ENCODE assay signal across 19 cellular contexts in the genomic region with DNA sequence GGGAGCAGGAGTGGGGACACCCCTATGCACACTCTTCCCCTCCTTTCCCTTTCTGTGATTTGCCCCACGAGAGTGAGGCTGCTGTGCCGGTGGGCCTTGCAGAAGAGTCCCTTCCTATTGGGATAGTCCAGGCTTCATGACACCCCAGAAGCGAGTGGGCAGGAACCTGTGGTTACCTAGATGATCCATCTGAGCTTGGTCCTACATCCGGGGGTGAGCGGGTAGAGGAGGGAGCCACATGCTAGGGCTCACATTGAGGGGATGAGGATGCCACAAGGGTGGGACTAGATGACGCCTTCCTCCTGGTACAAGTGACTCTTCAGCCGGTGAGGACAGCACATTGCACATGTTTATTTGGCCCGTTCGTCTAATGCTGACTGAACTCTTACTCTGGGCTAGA. TPM values are rescaled to one million over a fixed set of nuclear protein-coding genes. Genes with fewer than 3 reads are reported as not detected.
DNase-seq lines count a peak whose midpoint lies in the region; ATAC-seq, FAIRE-seq and TF ChIP-seq lines count a peak whose summit lies in the region.
"Had no signal": no experiment of that assay in that cellular context is flagged by ENCODE, and none has a peak within 500 bp of the region (broad histone marks: within the 10 kb centered on the region; RNA-seq: fewer than 3 reads in every experiment).

No MANE protein-coding gene starts in this region.

- DNase-seq in activated CD8-positive, alpha-beta memory T cell treated with anti-CD3 and anti-CD28 coated beads, Interleukin-2, amount 50 U/mL, for 48 hours: peak; percentile 30
- no peak for DNase-seq in activated CD8-positive, alpha-beta memory T cell treated with anti-CD3 and anti-CD28 coated beads, Interleukin-2, amount 10 ng/mL, durations not matched to agents 7 days and 5 days
- DNase-seq in bronchial epithelial cell (ENCODE audit: low read depth) (no peak), neural progenitor cell (ENCODE audit: low spot score) (no peak), DMS53 (lab: John Stamatoyannopoulos, UW) (no peak), C1 segment of cervical spinal cord (lab: John Stamatoyannopoulos, UW) (no peak)
- no peak for DNase-seq in activated naive CD4-positive, alpha-beta T cell treated with anti-CD3 and anti-CD28 coated beads, Interleukin-2, amount 50 U/mL, for 16 hours
- DNase-seq: AML-193; CD4-positive, alpha-beta memory T cell; DMS153; DMS79 treated with DMSO at 0.1 percent for 48 hours; GF-D8; GOT3; H9 had no signal

- H3K27me3 Mint-ChIP-seq in activated CD8-positive, alpha-beta memory T cell treated with anti-CD3 and anti-CD28 coated beads, Interleukin-2, amount 10 ng/mL, durations not matched to agents 7 days and 5 days: peaks cover 24% of the 10 kb centered on the region
- peaks cover 6% of the 10 kb centered on the region for H3K27me3 Mint-ChIP-seq in neural progenitor cell (ENCODE audit: insufficient read depth, low read depth)

- no peak overlapping the region for H3K27ac Mint-ChIP-seq in activated CD8-positive, alpha-beta memory T cell treated with anti-CD3 and anti-CD28 coated beads, Interleukin-2, amount 10 ng/mL, durations not matched to agents 7 days and 5 days
- peak overlapping the region; percentile 35 for H3K27ac Mint-ChIP-seq in neural progenitor cell
- H3K27ac Mint-ChIP-seq: CD4-positive, alpha-beta memory T cell; H9 had no signal

- CTCF ChIA-PET in activated CD8-positive, alpha-beta memory T cell treated with anti-CD3 and anti-CD28 coated beads, Interleukin-2, amount 10 ng/mL, durations not matched to agents 7 days and 5 days (lab: Charles Lee): no interaction called here

- H3K27ac ChIP-seq in neural progenitor cell (no peak overlapping the region), skeletal muscle tissue (ENCODE audit: low read depth, low read length) (peak overlapping the region; percentile 66)
- H3K27ac ChIP-seq: 22Rv1, A549 had no signal

- H3K27me3 ChIP-seq in bronchial epithelial cell (ENCODE audit: control insufficient read depth, insufficient read depth, low read length) (no peaks in the 10 kb centered on the region), neural progenitor cell (no peaks in the 10 kb centered on the region), skeletal muscle tissue (ENCODE audit: control insufficient read depth in 3 of 3, insufficient read depth in 3 of 3, low read length in 3 of 3) (peaks cover 0 to 4% (median 0%) of the 10 kb centered on the region in 3 donors)

- TF ChIP-seq CTCF in bronchial epithelial cell (IDR thresholded peaks at IDR 0.05; ENCODE audit: insufficient read depth, low read length, severe bottlenecking): no peak
- no peak for TF ChIP-seq CTCF in neural progenitor cell (IDR thresholded peaks at IDR 0.05)

- H3K9me3 ChIP-seq in neural progenitor cell (ENCODE audit: low read depth): no peaks in the 10 kb centered on the region
- no peaks in the 10 kb centered on the region for H3K9me3 ChIP-seq in skeletal muscle tissue (ENCODE audit: control insufficient read depth in 3 of 3, low read length in 3 of 3)
- H3K9me3 ChIP-seq: A549 had no signal

- no peak overlapping the region for H3K4me3 Mint-ChIP-seq in activated CD8-positive, alpha-beta memory T cell treated with anti-CD3 and anti-CD28 coated beads, Interleukin-2, amount 10 ng/mL, durations not matched to agents 7 days and 5 days
- no peak overlapping the region for H3K4me3 Mint-ChIP-seq in neural progenitor cell
- H3K4me3 Mint-ChIP-seq: CD14-positive monocyte; CD4-positive, alpha-beta memory T cell; H9 had no signal

- H3K36me3 ChIP-seq in bronchial epithelial cell (ENCODE audit: control insufficient read depth, insufficient read depth, low read length): no peaks in the 10 kb centered on the region
- H3K36me3 ChIP-seq in neural progenitor cell: no peaks in the 10 kb centered on the region
- no peaks in the 10 kb centered on the region for H3K36me3 ChIP-seq in skeletal muscle tissue (ENCODE audit: control insufficient read depth in 3 of 3, insufficient read depth in 3 of 3, low read length in 3 of 3)

- no peak for ATAC-seq in activated CD8-positive, alpha-beta memory T cell treated with anti-CD3 and anti-CD28 coated beads, Interleukin-2, amount 10 ng/mL, durations not matched to agents 7 days and 5 days
- ATAC-seq: A549 had no signal

- no peaks in the 10 kb centered on the region for H3K79me2 ChIP-seq in neural progenitor cell (ENCODE audit: low read depth)

- H3K9ac ChIP-seq in neural progenitor cell: no peak overlapping the region
- no peak overlapping the region for H3K9ac ChIP-seq in skeletal muscle tissue (ENCODE audit: low read depth in 1 of 3, low read length in 3 of 3)

- H3F3A ChIP-seq in neural progenitor cell (ENCODE audit: low read depth): no peaks in the 10 kb centered on the region

- no peaks in the 10 kb centered on the region for H3K9me3 Mint-ChIP-seq in activated CD8-positive, alpha-beta memory T cell treated with anti-CD3 and anti-CD28 coated beads, Interleukin-2, amount 10 ng/mL, durations not matched to agents 7 days and 5 days (ENCODE audit: low read depth)
- H3K9me3 Mint-ChIP-seq in neural progenitor cell: no peaks in the 10 kb centered on the region
- H3K9me3 Mint-ChIP-seq: CD4-positive, alpha-beta memory T cell had no signal

- H3K4me2 ChIP-seq in neural progenitor cell: no peak overlapping the region
- H3K4me2 ChIP-seq: A549 had no signal

- H4K20me1 ChIP-seq in neural progenitor cell (ENCODE audit: low read depth): no peaks in the 10 kb centered on the region

- no peaks in the 10 kb centered on the region for H3K36me3 Mint-ChIP-seq in activated CD8-positive, alpha-beta memory T cell treated with anti-CD3 and anti-CD28 coated beads, Interleukin-2, amount 10 ng/mL, durations not matched to agents 7 days and 5 days
- H3K36me3 Mint-ChIP-seq in neural progenitor cell: no peaks in the 10 kb centered on the region
- H3K36me3 Mint-ChIP-seq: CD14-positive monocyte; CD4-positive, alpha-beta memory T cell had no signal

- no peaks in the 10 kb centered on the region for H3K4me1 Mint-ChIP-seq in activated CD8-positive, alpha-beta memory T cell treated with anti-CD3 and anti-CD28 coated beads, Interleukin-2, amount 10 ng/mL, durations not matched to agents 7 days and 5 days
- no peaks in the 10 kb centered on the region for H3K4me1 Mint-ChIP-seq in neural progenitor cell
- H3K4me1 Mint-ChIP-seq: CD4-positive, alpha-beta memory T cell had no signal

- H2AFZ ChIP-seq in neural progenitor cell (replicated peaks): no peak overlapping the region

- peak; percentile 84 for FAIRE-seq in bronchial epithelial cell (lab: Jason Lieb, UNC)
- FAIRE-seq: A549, HTR-8/SVneo had no signal

- no peak overlapping the region for H3K4me3 ChIP-seq in bronchial epithelial cell (ENCODE audit: low read depth, low read length)
- no peak overlapping the region for H3K4me3 ChIP-seq in neural progenitor cell
- no peak overlapping the region for H3K4me3 ChIP-seq in skeletal muscle tissue (ENCODE audit: low read length in 3 of 3)
- H3K4me3 ChIP-seq: A549 had no signal

- H3K4me1 ChIP-seq in neural progenitor cell (no peaks in the 10 kb centered on the region), skeletal muscle tissue (ENCODE audit: control insufficient read depth in 3 of 3, insufficient read depth in 3 of 3, low read length in 3 of 3) (peaks cover 2 to 12% (median 3%) of the 10 kb centered on the region in 3 donors)
- H3K4me1 ChIP-seq: A549 had no signal

RNA-seq across cellular contexts. Expression of a gene that starts 43.1 kb away (rescaled TPM):
- total RNA-seq in activated CD8-positive, alpha-beta memory T cell treated with anti-CD3 and anti-CD28 coated beads, Interleukin-2, amount 10 ng/mL, durations not matched to agents 7 days and 5 days: 10 to 100 TPM; 67.8 to 76.5 TPM
- total RNA-seq in bronchial epithelial cell: 29.7 and 40.5 TPM in 2 replicates
- 40.9 and 43.8 TPM in 2 replicates for total RNA-seq in neural progenitor cell (ENCODE audit: low replicate concordance)
- 39.1 TPM for total RNA-seq in skeletal muscle tissue
